Comparison of ENCODE assay signal across 17 cellular contexts in genomic region chr17:44499722-44500121, GRCh38. TPM values are rescaled to one million over a fixed set of nuclear protein-coding genes. Genes with fewer than 3 reads are reported as not detected.
A peak's percentile ranks its signal among the peaks of the same experiment; 100 is the strongest.
DNase-seq lines count a peak whose midpoint lies in the region; ATAC-seq and TF ChIP-seq lines count a peak whose summit lies in the region.
"Had no signal": no experiment of that assay in that cellular context is flagged by ENCODE, and none has a peak within 500 bp of the region (broad histone marks: within the 10 kb centered on the region; RNA-seq: fewer than 3 reads in every experiment).

No MANE protein-coding gene starts in this region.

- no peaks in the 10 kb centered on the region for H3K36me3 Mint-ChIP-seq in activated naive CD8-positive, alpha-beta T cell
- peaks cover 8% of the 10 kb centered on the region for H3K36me3 Mint-ChIP-seq in activated naive CD8-positive, alpha-beta T cell treated with anti-CD3 and anti-CD28 coated beads for 36 hours
- no peaks in the 10 kb centered on the region for H3K36me3 Mint-ChIP-seq in immature natural killer cell

- H3K27ac Mint-ChIP-seq in activated naive CD8-positive, alpha-beta T cell = no peak overlapping the region
- no peak overlapping the region for H3K27ac Mint-ChIP-seq in activated naive CD8-positive, alpha-beta T cell treated with anti-CD3 and anti-CD28 coated beads for 36 hours
- H3K27ac Mint-ChIP-seq in immature natural killer cell = peak overlapping the region in 1 of 6 donors; percentile 5
- H3K27ac Mint-ChIP-seq: activated CD4-positive, alpha-beta memory T cell treated with anti-CD3 and anti-CD28 coated beads, Interleukin-2, amount 10 ng/mL, durations not matched to agents 7 days and 5 days had no signal

- H2AFZ ChIP-seq in PC-3 (ENCODE audit: low read length) = no peak overlapping the region
- no peak overlapping the region for H2AFZ ChIP-seq in smooth muscle cell (ENCODE audit: low read depth)

- peaks cover 57% of the 10 kb centered on the region for H4K20me1 ChIP-seq in PC-3 (ENCODE audit: low read length)
- H4K20me1 ChIP-seq in smooth muscle cell (ENCODE audit: low read depth) = peaks cover 81% of the 10 kb centered on the region

- ATAC-seq in PC-3 = no peak
- ATAC-seq: right cardiac atrium had no signal

- H3K27me3 ChIP-seq in PC-3 (ENCODE audit: low read length) (no peaks in the 10 kb centered on the region), smooth muscle cell (ENCODE audit: low read depth) (no peaks in the 10 kb centered on the region)
- H3K27me3 ChIP-seq: dorsolateral prefrontal cortex had no signal

- H3K4me1 ChIP-seq in PC-3 (ENCODE audit: insufficient read depth, low read length) = peaks cover 29% of the 10 kb centered on the region
- peaks cover 20% of the 10 kb centered on the region for H3K4me1 ChIP-seq in smooth muscle cell (ENCODE audit: low read depth)

- H3K27ac ChIP-seq in PC-3 (ENCODE audit: low read length) = no peak overlapping the region
- no peak overlapping the region for H3K27ac ChIP-seq in smooth muscle cell (ENCODE audit: low read depth)
- H3K27ac ChIP-seq: dorsolateral prefrontal cortex had no signal

- no peak for DNase-seq in activated naive CD8-positive, alpha-beta T cell treated with anti-CD3 and anti-CD28 coated beads for 36 hours
- no peak for DNase-seq in PC-3
- DNase-seq in immature natural killer cell = no peak
- DNase-seq in smooth muscle cell (lab: John Stamatoyannopoulos, UW; ENCODE audit: unreplicated experiment) = no peak
- no peak for DNase-seq in NCI-H1105 treated with DMSO at 0.1 percent for 48 hours (lab: John Stamatoyannopoulos, UW)
- no peak for DNase-seq in SW 1271 (lab: John Stamatoyannopoulos, UW)
- no peak for DNase-seq in SW480 (ENCODE audit: low spot score)
- DNase-seq: activated CD4-positive, alpha-beta memory T cell treated with anti-CD3 and anti-CD28 coated beads, Interleukin-2, amount 10 ng/mL, durations not matched to agents 7 days and 5 days; activated effector memory CD4-positive, alpha-beta T cell treated with anti-CD3 and anti-CD28 coated beads, Interleukin-2, amount 50 U/mL, for 16 hours; dorsolateral prefrontal cortex; NCI-H1048; NCI-H2171; NK-92 treated with Interleukin-12 subunit alpha and Interleukin-12 subunit beta, amount 100 ng/mL, for 24 hours; right cardiac atrium; SHP77 treated with DMSO at 0.1 percent for 48 hours; stimulated activated CD4-positive, alpha-beta T cell treated with anti-CD3 and anti-CD28 coated beads, Interleukin-2, amount 100 ng/mL, for 48 hours had no signal

- H3K9me3 Mint-ChIP-seq in activated naive CD8-positive, alpha-beta T cell (ENCODE audit: low read depth) = no peaks in the 10 kb centered on the region
- H3K9me3 Mint-ChIP-seq in activated naive CD8-positive, alpha-beta T cell treated with anti-CD3 and anti-CD28 coated beads for 36 hours = no peaks in the 10 kb centered on the region
- H3K9me3 Mint-ChIP-seq in immature natural killer cell = no peaks in the 10 kb centered on the region
- H3K9me3 Mint-ChIP-seq: activated CD4-positive, alpha-beta memory T cell treated with anti-CD3 and anti-CD28 coated beads, Interleukin-2, amount 10 ng/mL, durations not matched to agents 7 days and 5 days had no signal

- H3K4me2 ChIP-seq in PC-3 (ENCODE audit: low read length) (peak overlapping the region; percentile 96), smooth muscle cell (peak overlapping the region; percentile 89)

- H3K36me3 ChIP-seq in PC-3 (ENCODE audit: low read depth, low read length) (peaks cover 9% of the 10 kb centered on the region; the same call in 1 of the 2 replicates), smooth muscle cell (ENCODE audit: low read depth) (no peaks in the 10 kb centered on the region)

- H3K9ac ChIP-seq in PC-3 (ENCODE audit: low read length) (no peak overlapping the region), smooth muscle cell (ENCODE audit: low read depth) (no peak overlapping the region)

- no TSS peak for BruUV-seq in PC-3 (replicated peaks; lab: Mats Ljungman, UMichigan)

- 77% methylated on average over 1 of the region's 1 CpG for WGBS in smooth muscle cell (ENCODE audit: low lambda C conversion rate)

- no peaks in the 10 kb centered on the region for H3K9me2 ChIP-seq in PC-3 (replicated peaks; ENCODE audit: low read length)

- CTCF ChIA-PET in PC-3 (lab: Charles Lee) = no interaction called here

- no peaks in the 10 kb centered on the region for H3K27me3 Mint-ChIP-seq in activated naive CD8-positive, alpha-beta T cell
- H3K27me3 Mint-ChIP-seq in activated naive CD8-positive, alpha-beta T cell treated with anti-CD3 and anti-CD28 coated beads for 36 hours = no peaks in the 10 kb centered on the region
- H3K27me3 Mint-ChIP-seq in immature natural killer cell (ENCODE audit: low read depth in 3 of 3) = peaks cover 0 to 15% (median 3%) of the 10 kb centered on the region in 3 donors
- H3K27me3 Mint-ChIP-seq: activated CD4-positive, alpha-beta memory T cell treated with anti-CD3 and anti-CD28 coated beads, Interleukin-2, amount 10 ng/mL, durations not matched to agents 7 days and 5 days had no signal

- intact Hi-C loops in PC-3 (cut with micrococcal nuclease) = loop anchor here (5.0 to 10.0 kb wide), 2 partner anchors 82 to 305 kb away; partner anchors contain the start of gene ATXN7L3

- POLR2A ChIA-PET in PC-3 (lab: Charles Lee; ENCODE audit: unreplicated experiment) = no interaction called here

- peak overlapping the region; percentile 24 for H3K4me3 Mint-ChIP-seq in activated naive CD8-positive, alpha-beta T cell
- no peak overlapping the region for H3K4me3 Mint-ChIP-seq in activated naive CD8-positive, alpha-beta T cell treated with anti-CD3 and anti-CD28 coated beads for 36 hours
- H3K4me3 Mint-ChIP-seq in immature natural killer cell = peak overlapping the region in 3 of 5 donors; percentile 26 to 60 (median 28)
- H3K4me3 Mint-ChIP-seq: activated CD4-positive, alpha-beta memory T cell treated with anti-CD3 and anti-CD28 coated beads, Interleukin-2, amount 10 ng/mL, durations not matched to agents 7 days and 5 days had no signal

- no peaks in the 10 kb centered on the region for H3K9me3 ChIP-seq in PC-3 (ENCODE audit: low read length)
- H3K9me3 ChIP-seq in smooth muscle cell (replicated peaks; ENCODE audit: low read depth) = no peaks in the 10 kb centered on the region

- H3K4me1 Mint-ChIP-seq in activated naive CD8-positive, alpha-beta T cell (ENCODE audit: low read depth) = peaks cover 68% of the 10 kb centered on the region
- peaks cover 48% of the 10 kb centered on the region for H3K4me1 Mint-ChIP-seq in activated naive CD8-positive, alpha-beta T cell treated with anti-CD3 and anti-CD28 coated beads for 36 hours
- peaks cover 81 to 90% of the 10 kb centered on the region in 2 donors for H3K4me1 Mint-ChIP-seq in immature natural killer cell

- H3K79me2 ChIP-seq in PC-3 (ENCODE audit: low read length) (peaks cover 84% of the 10 kb centered on the region), smooth muscle cell (ENCODE audit: low read depth) (peaks cover 82% of the 10 kb centered on the region)

- H3K4me3 ChIP-seq in PC-3 (ENCODE audit: low read length) (peak overlapping the region; percentile 94), smooth muscle cell (no peak overlapping the region)

- TF ChIP-seq CTCF in PC-3 (conservative IDR thresholded peaks at IDR 0.05; ENCODE audit: low read depth, low read length) (no peak), smooth muscle cell (IDR thresholded peaks at IDR 0.05; ENCODE audit: borderline replicate concordance, insufficient read depth, poor library complexity, severe bottlenecking) (no peak)

- no peaks in the 10 kb centered on the region for H3F3A ChIP-seq in PC-3 (ENCODE audit: low read length, unreplicated experiment)
- H3F3A ChIP-seq in smooth muscle cell (ENCODE audit: low read depth) = peaks cover 13% of the 10 kb centered on the region

RNA-seq across cellular contexts. Expression of gene GPATCH8, which starts 3.5 kb away (rescaled TPM):
- total RNA-seq in activated naive CD8-positive, alpha-beta T cell treated with anti-CD3 and anti-CD28 coated beads for 36 hours = 10 to 100 TPM; 34.9 to 36.2 TPM
- 22.7 and 30.1 TPM in 2 replicates for total RNA-seq in PC-3 (2014; rRNA removed)
- 100 to 1,000 TPM in 1 of 3 donors, 10 to 100 TPM in 2; 15.5 to 101 (median 22.1) TPM for polyA plus RNA-seq in immature natural killer cell
- total RNA-seq in smooth muscle cell = 17.6 and 20.2 TPM in 2 replicates
- polyA plus RNA-seq in smooth muscle cell = 25.0 and 34.3 TPM in 2 replicates

RNA-seq across cellular contexts. Expression of gene FZD2, which starts 57.6 kb away (rescaled TPM):
- total RNA-seq in activated naive CD8-positive, alpha-beta T cell treated with anti-CD3 and anti-CD28 coated beads for 36 hours = not detected
- total RNA-seq in PC-3 (2014; rRNA removed) (11.6 and 12.8 TPM in 2 replicates), smooth muscle cell (19.8 and 29.7 TPM in 2 replicates)
- polyA plus RNA-seq in immature natural killer cell (1 to 10 TPM in 1 of 3 donors, under 1 TPM in 2; 0.56 to 3.3 (median 0.97) TPM), smooth muscle cell (31.3 and 33.7 TPM in 2 replicates)

Comparison
In these comparisons a context has a peak if more than half of its experiments do, and no peak if none do; other contexts are left out.
1. RNA of gene FZD2, which starts 57.6 kb away (total RNA-seq): 19.8 to 29.7 TPM in smooth muscle cell and 11.6 to 12.8 TPM in PC-3; not detected in activated naive CD8-positive, alpha-beta T cell treated with anti-CD3 and anti-CD28 coated beads for 36 hours; every median in the first group is over 10 times any median in the second.